ENCODE assay signal across 1 cellular context in genomic region chr2:73291461-73292315, GRCh38.
TF ChIP-seq lines count a peak whose summit lies in the region.

No MANE protein-coding gene starts in this region.

TF ChIP-seq in SK-N-SH, 30 proteins besides CTCF, POLR2A, EP300 and RAD21:
- TF ChIP-seq, protein P1, sequence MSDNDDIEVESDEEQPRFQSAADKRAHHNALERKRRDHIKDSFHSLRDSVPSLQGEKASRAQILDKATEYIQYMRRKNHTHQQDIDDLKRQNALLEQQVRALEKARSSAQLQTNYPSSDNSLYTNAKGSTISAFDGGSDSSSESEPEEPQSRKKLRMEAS (IDR thresholded peaks at IDR 0.05; ENCODE audit: low read depth): no peak
- TF ChIP-seq FOSL2 (IDR thresholded peaks at IDR 0.05; ENCODE audit: borderline replicate concordance, low read depth): no peak
- no peak for TF ChIP-seq ZBTB33 (IDR thresholded peaks at IDR 0.05; ENCODE audit: borderline replicate concordance, low read depth)
- TF ChIP-seq TCF12 (IDR thresholded peaks at IDR 0.05): no peak
- no peak for TF ChIP-seq GABPA (IDR thresholded peaks at IDR 0.05; ENCODE audit: low read depth)
- no peak for TF ChIP-seq FOXM1 (IDR thresholded peaks at IDR 0.05; ENCODE audit: low read depth)
- no peak for TF ChIP-seq ELF1 (IDR thresholded peaks at IDR 0.05)
- TF ChIP-seq YY1 (IDR thresholded peaks at IDR 0.05; ENCODE audit: low read depth): no peak
- TF ChIP-seq MXI1 (IDR thresholded peaks at IDR 0.05; ENCODE audit: low read depth, low read length): no peak
- no peak for TF ChIP-seq FOXJ3 (CRISPR knock-in tag; IDR thresholded peaks at IDR 0.05)
- TF ChIP-seq, protein P2, sequence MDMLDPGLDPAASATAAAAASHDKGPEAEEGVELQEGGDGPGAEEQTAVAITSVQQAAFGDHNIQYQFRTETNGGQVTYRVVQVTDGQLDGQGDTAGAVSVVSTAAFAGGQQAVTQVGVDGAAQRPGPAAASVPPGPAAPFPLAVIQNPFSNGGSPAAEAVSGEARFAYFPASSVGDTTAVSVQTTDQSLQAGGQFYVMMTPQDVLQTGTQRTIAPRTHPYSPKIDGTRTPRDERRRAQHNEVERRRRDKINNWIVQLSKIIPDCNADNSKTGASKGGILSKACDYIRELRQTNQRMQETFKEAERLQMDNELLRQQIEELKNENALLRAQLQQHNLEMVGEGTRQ (IDR thresholded peaks at IDR 0.05; ENCODE audit: borderline replicate concordance, low read depth, low read length): no peak
- no peak for TF ChIP-seq NRF1 (IDR thresholded peaks at IDR 0.05; ENCODE audit: low read depth, low read length)
- TF ChIP-seq GATA2 (CRISPR knock-in tag; IDR thresholded peaks at IDR 0.05): no peak
